ENCODE assay signal across 8 cellular contexts in the genomic region with DNA sequence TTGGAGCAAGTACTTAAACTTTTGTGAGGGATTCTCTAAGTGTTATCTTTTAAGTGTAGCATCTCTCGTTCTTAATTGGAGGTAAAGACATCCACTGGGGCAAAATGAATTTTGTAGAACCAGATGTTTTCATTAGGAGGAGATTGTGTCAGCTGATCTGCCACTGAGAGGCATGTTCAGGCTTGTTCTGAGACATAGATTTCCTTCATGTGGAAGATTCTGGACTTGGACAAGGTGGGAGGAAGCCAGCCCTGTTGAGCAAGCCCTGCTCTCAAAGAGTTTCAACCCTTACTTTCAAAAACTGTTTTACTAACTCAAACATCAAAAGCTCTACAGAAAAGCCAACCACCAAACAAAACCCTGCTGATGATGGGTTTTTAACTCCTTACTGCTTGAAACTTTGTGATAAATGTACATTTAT. TPM values are rescaled to one million over a fixed set of nuclear protein-coding genes. Genes with fewer than 3 reads are reported as not detected.
A peak's percentile ranks its signal among the peaks of the same experiment; 100 is the strongest.
DNase-seq lines count a peak whose midpoint lies in the region; ATAC-seq and TF ChIP-seq lines count a peak whose summit lies in the region.

No MANE protein-coding gene starts in this region.

- intact Hi-C loops in mucosa of descending colon (cut with DNase I, micrococcal nuclease), result no loop called here

- peaks cover 73% of the 10 kb centered on the region for H3K4me1 ChIP-seq in OCI-LY1 (ENCODE audit: insufficient read depth, low read length, severe bottlenecking)
- H3K4me1 ChIP-seq in mucosa of descending colon (ENCODE audit: low read depth), result no peaks in the 10 kb centered on the region
- H3K4me1 ChIP-seq in BE2C, result no peaks in the 10 kb centered on the region

- TF ChIP-seq CTCF in OCI-LY1 (IDR thresholded peaks at IDR 0.05; ENCODE audit: low read length), result no peak
- no peak for TF ChIP-seq CTCF in mucosa of descending colon (IDR thresholded peaks at IDR 0.05)
- TF ChIP-seq CTCF in BE2C (IDR thresholded peaks at IDR 0.05; ENCODE audit: low read depth, low read length), result no peak

- TF ChIP-seq POLR2A in erythroblast (IDR thresholded peaks at IDR 0.05; ENCODE audit: low read length), result no peak

- no peak overlapping the region for H3K4me3 ChIP-seq in OCI-LY1 (ENCODE audit: low read depth, low read length, poor library complexity, severe bottlenecking)
- no peak overlapping the region for H3K4me3 ChIP-seq in mucosa of descending colon
- no peak overlapping the region for H3K4me3 ChIP-seq in BE2C (ENCODE audit: low read depth, low read length)

- peaks cover 13% of the 10 kb centered on the region; the same call in 1 of the 2 replicates for H3K36me3 ChIP-seq in OCI-LY1 (ENCODE audit: insufficient read depth, low read length)
- H3K36me3 ChIP-seq in mucosa of descending colon (ENCODE audit: low read depth), result no peaks in the 10 kb centered on the region
- no peaks in the 10 kb centered on the region for H3K36me3 ChIP-seq in BE2C

- in situ Hi-C loops in Caki2 (cut with HindIII; ENCODE audit: low pct_unique_long_range_greater_than_20kb, low sequenced_read_pairs), result no loop called here

- H3K27me3 ChIP-seq in OCI-LY1 (ENCODE audit: insufficient read depth, low read length) (no peaks in the 10 kb centered on the region), BE2C (no peaks in the 10 kb centered on the region)

- no peak overlapping the region for H2AFZ ChIP-seq in OCI-LY1 (ENCODE audit: low read length)

- no peaks in the 10 kb centered on the region for H3F3A ChIP-seq in OCI-LY1 (ENCODE audit: insufficient read depth, low read length)

- H3K9ac ChIP-seq in OCI-LY1 (ENCODE audit: low read length), result peak overlapping the region; percentile 52

- no peaks in the 10 kb centered on the region for H4K20me1 ChIP-seq in OCI-LY1 (ENCODE audit: insufficient read depth, low read length)

- no peak for ATAC-seq in mucosa of descending colon
- no peak for ATAC-seq in GM19452 (IDR thresholded peaks at IDR 0.05; ENCODE audit: unreplicated experiment)

- H3K9me3 ChIP-seq in OCI-LY1 (ENCODE audit: low read length) (no peaks in the 10 kb centered on the region), mucosa of descending colon (no peaks in the 10 kb centered on the region), BE2C (no peaks in the 10 kb centered on the region)

- DNase-seq in Caki2 (ENCODE audit: low read depth) (peak; percentile 11), erythroblast (lab: John Stamatoyannopoulos, UW) (peak; percentile 26 to 55), pons (ENCODE audit: low spot score) (peak; percentile 73), mucosa of descending colon (no peak), BE2C (no peak), DMS153 treated with DMSO at 0.1 percent for 48 hours (lab: John Stamatoyannopoulos, UW; ENCODE audit: unreplicated experiment) (no peak)

- peak overlapping the region; percentile 31; the same call in 1 of the 2 replicates for H3K4me2 ChIP-seq in OCI-LY1 (ENCODE audit: low read length)

- H3K27ac ChIP-seq in OCI-LY1 (ENCODE audit: low read depth, low read length, poor library complexity, severe bottlenecking), result peak overlapping the region; percentile 96

- H3K79me2 ChIP-seq in OCI-LY1 (ENCODE audit: insufficient read depth, low read length), result peaks cover 72% of the 10 kb centered on the region

- no peaks in the 10 kb centered on the region for H3K9me2 ChIP-seq in OCI-LY1 (ENCODE audit: low read depth, low read length)

RNA-seq across cellular contexts. Expression of gene MAP4K4, which starts 6.5 kb away (rescaled TPM):
- total RNA-seq in Caki2 (2014; rRNA removed; shearing (Covaris generic); ENCODE audit: low replicate concordance), result 41.1 and 41.3 TPM in 2 replicates
- 10 to 100 TPM; 26.4 to 54.6 (median 34.2) TPM for total RNA-seq in mucosa of descending colon
- polyA plus RNA-seq in BE2C (2012; ENCODE audit: insufficient read depth, insufficient read length, low read depth), result 31.0 TPM

Comparison
In these comparisons a context has a peak if more than half of its experiments do, and no peak if none do; other contexts are left out.
1. DNase-seq: peak in Caki2 (single experiment), erythroblast (2 of 2) and pons (single experiment); none in mucosa of descending colon (0 of 3), BE2C (single experiment) and DMS153 treated with DMSO at 0.1 percent for 48 hours (single experiment).